16 cellular contexts compared by ENCODE assay signal in genomic region chr9:89881431-89881830, GRCh38.
"Had no signal": no experiment of that assay in that cellular context is flagged by ENCODE, and none has a peak within 500 bp of the region (broad histone marks: within the 10 kb centered on the region; RNA-seq: fewer than 3 reads in every experiment).

No MANE protein-coding gene starts in this region.

- H3K4me3 Mint-ChIP-seq: nephron progenitor cell had no signal

- DNase-seq: activated CD4-positive, alpha-beta T cell treated with anti-CD3 and anti-CD28 coated beads for 4 hours; activated effector memory CD4-positive, alpha-beta T cell treated with Interleukin-2 at 50 U/mL for 16 hours; activated naive CD4-positive, alpha-beta T cell treated with anti-CD3 and anti-CD28 coated beads, Interleukin-2, amount 50 U/mL, for 16 hours; brain microvascular endothelial cell; central memory CD4-positive, alpha-beta T cell; foreskin melanocyte; hypothalamus; left lung; mammary epithelial cell; nephron progenitor cell; SW 1271 had no signal

- H3K27me3 ChIP-seq: brain microvascular endothelial cell, left lung, ovary, spleen, stomach, upper lobe of left lung had no signal

- H3K27ac Mint-ChIP-seq: nephron progenitor cell had no signal

- H3K9me3 ChIP-seq: left lung, ovary, spleen, stomach, upper lobe of left lung had no signal

- ATAC-seq: left lung, sciatic nerve had no signal

- H3K36me3 ChIP-seq: brain microvascular endothelial cell, left lung, ovary, spleen, stomach, upper lobe of left lung had no signal

- H3K9me3 Mint-ChIP-seq: nephron progenitor cell had no signal

- H3K4me1 ChIP-seq: spleen had no signal

- H3K4me3 ChIP-seq: left lung, ovary, spleen, stomach, upper lobe of left lung had no signal

- H3K27ac ChIP-seq: brain microvascular endothelial cell, left lung, ovary, spleen, stomach, upper lobe of left lung had no signal
